Comparison of ENCODE assay signal across 9 cellular contexts in genomic region chr4:77047037-77047436, GRCh38. TPM values are rescaled to one million over a fixed set of nuclear protein-coding genes. Genes with fewer than 3 reads are reported as not detected.
DNase-seq lines count a peak whose midpoint lies in the region; ATAC-seq, FAIRE-seq and TF ChIP-seq lines count a peak whose summit lies in the region.
"Had no signal": no experiment of that assay in that cellular context is flagged by ENCODE, and none has a peak within 500 bp of the region (broad histone marks: within the 10 kb centered on the region; RNA-seq: fewer than 3 reads in every experiment).

No MANE protein-coding gene starts in this region.

- no peak overlapping the region for H3K4me3 ChIP-seq in GM06990 (replicated peaks; ENCODE audit: low read depth, low read length)
- no peak overlapping the region for H3K4me3 ChIP-seq in cardiac fibroblast (replicated peaks in 1 of 2; ENCODE audit: low read depth in 2 of 2, low read length in 2 of 2)
- H3K4me3 ChIP-seq in aorta (ENCODE audit: low read length in 2 of 2) = no peak overlapping the region

- H3K27ac ChIP-seq in aorta (ENCODE audit: low read depth in 1 of 2, low read length in 2 of 2) = no peak overlapping the region

- no peaks in the 10 kb centered on the region for H3K27me3 Mint-ChIP-seq in nephron progenitor cell (ENCODE audit: low read depth, poor library complexity)

- H3K27me3 ChIP-seq in GM06990 (replicated peaks; ENCODE audit: control insufficient read depth, insufficient read depth, low read length) (no peaks in the 10 kb centered on the region), aorta (ENCODE audit: control insufficient read depth in 1 of 2, insufficient read depth in 2 of 2, low read length in 1 of 2) (no peaks in the 10 kb centered on the region)

- H3K4me1 ChIP-seq in aorta (ENCODE audit: control insufficient read depth in 1 of 2, insufficient read depth in 2 of 2, low read length in 2 of 2) = peaks cover 0 to 4% of the 10 kb centered on the region in 2 donors

- H3K9me3 Mint-ChIP-seq in nephron progenitor cell = no peaks in the 10 kb centered on the region

- H3K4me3 Mint-ChIP-seq in nephron progenitor cell = no peak overlapping the region

- no peaks in the 10 kb centered on the region for H3K9me3 ChIP-seq in aorta (ENCODE audit: control insufficient read depth, low read length)

- peak overlapping the region; percentile 30 for H3K27ac Mint-ChIP-seq in nephron progenitor cell

- peaks cover 7% of the 10 kb centered on the region for H3K36me3 ChIP-seq in GM06990 (ENCODE audit: control insufficient read depth, insufficient read depth, low read length)
- H3K36me3 ChIP-seq in aorta (ENCODE audit: control insufficient read depth in 1 of 2, insufficient read depth in 2 of 2, low read length in 1 of 2) = peaks cover 0 to 3% of the 10 kb centered on the region in 2 donors

- H3K36me3 Mint-ChIP-seq in nephron progenitor cell (ENCODE audit: low read depth) = peaks cover 55% of the 10 kb centered on the region

- DNase-seq in GM06990 (ENCODE audit: extremely low read depth, insufficient read length) = no peak
- DNase-seq in cardiac fibroblast (ENCODE audit: low read depth in 2 of 2) = peak; percentile 48 to 53
- no peak for DNase-seq in nephron progenitor cell
- no peak for DNase-seq in GM19239 (ENCODE audit: insufficient read length, low spot score)
- DNase-seq in aorta = no peak
- no peak for DNase-seq in DMS79 (lab: John Stamatoyannopoulos, UW)
- DNase-seq: NCI-H1105 had no signal

- TF ChIP-seq CTCF in GM06990 (IDR thresholded peaks at IDR 0.05; ENCODE audit: insufficient read depth, low read length, poor library complexity, severe bottlenecking) = peak; percentile 33
- peak; percentile 27; the same call in 1 of the 2 replicates for TF ChIP-seq CTCF in LNCAP (IDR thresholded peaks at IDR 0.05)
- TF ChIP-seq CTCF in cardiac fibroblast (IDR thresholded peaks at IDR 0.05; ENCODE audit: low read depth, low read length) = peak; percentile 42
- peak; percentile 19 for TF ChIP-seq CTCF in nephron progenitor cell (IDR thresholded peaks at IDR 0.05)

- ATAC-seq in GM21515 (IDR thresholded peaks at IDR 0.05; ENCODE audit: unreplicated experiment) (no peak), aorta (ENCODE audit: low FRiP score) (no peak)

- intact Hi-C loops in aorta (cut with DNase I) = loop anchor here (5.0 to 10.0 kb wide), 4 partner anchors 155 to 542 kb away; no protein-coding TSS in a partner anchor

- no peak for FAIRE-seq in GM19239 (lab: Jason Lieb, UNC)

- H3K4me1 Mint-ChIP-seq in nephron progenitor cell = peaks cover 57% of the 10 kb centered on the region

RNA-seq across cellular contexts. Expression of gene CCNI, which starts 28.8 kb away (rescaled TPM):
- 100 to 1,000 TPM; 384 to 436 TPM for total RNA-seq in aorta
- 100 to 1,000 TPM; 297 to 633 TPM for polyA plus RNA-seq in aorta

Comparison
In these comparisons a context has a peak if more than half of its experiments do, and no peak if none do; other contexts are left out.
1. DNase-seq: peak in cardiac fibroblast (2 of 2); none in GM06990 (single experiment), nephron progenitor cell (single experiment), GM19239 (single experiment), aorta (0 of 2) and DMS79 (single experiment).
2. Peak in every context shown above with its lines, with median percentiles within 50 percentile points of each other: CTCF ChIP-seq.